ENCODE assay signal across 8 cellular contexts in the genomic region with DNA sequence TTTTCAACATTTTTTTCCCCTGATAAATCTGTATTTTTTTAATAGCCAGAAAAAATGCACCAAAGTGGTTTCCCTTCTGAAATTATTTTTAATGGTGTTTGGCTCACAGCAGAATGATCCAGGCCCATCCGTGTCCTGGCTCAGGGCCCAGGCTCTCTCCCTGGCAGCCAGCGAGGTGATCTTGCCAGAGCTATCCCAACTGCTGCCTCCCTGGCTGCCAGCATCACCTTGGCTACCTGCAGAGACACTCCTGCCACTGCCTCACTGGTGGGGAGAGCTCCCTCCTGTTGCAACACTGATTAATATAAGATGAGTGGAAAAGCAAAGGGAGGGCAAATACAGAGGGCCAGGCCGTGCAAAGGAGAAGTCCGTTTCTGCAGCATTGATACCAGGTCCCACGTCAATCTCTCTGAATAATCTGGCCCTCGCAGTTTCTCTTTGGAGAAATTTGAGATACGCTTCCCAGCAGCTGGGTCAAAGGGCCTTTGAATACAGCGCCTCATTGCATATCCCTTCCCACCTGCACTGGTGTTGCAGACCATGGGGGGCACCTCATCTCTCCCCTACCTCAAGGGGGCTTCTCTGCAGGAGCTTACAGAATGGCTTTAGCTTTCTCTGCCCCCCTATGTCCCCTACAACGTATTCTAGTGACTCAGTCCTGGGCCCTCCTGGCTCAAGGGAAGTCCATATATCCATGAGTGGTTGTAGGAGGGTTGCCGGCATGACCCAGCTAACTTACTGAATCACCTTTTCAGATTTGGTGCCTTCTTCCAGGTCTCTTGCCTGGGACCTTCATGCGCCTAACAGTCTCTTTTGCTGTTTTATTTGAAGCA. TPM values are rescaled to one million over a fixed set of nuclear protein-coding genes. Genes with fewer than 3 reads are reported as not detected.
DNase-seq lines count a peak whose midpoint lies in the region; ATAC-seq and TF ChIP-seq lines count a peak whose summit lies in the region.

No MANE protein-coding gene starts in this region.

- TF ChIP-seq RAD21 in liver (IDR thresholded peaks at IDR 0.05), result peak in 1 of 2 donors; percentile 30

- DNase-seq in NCI-H345 (lab: John Stamatoyannopoulos, UW), result peak; percentile 64
- DNase-seq in NCI-H345 treated with DMSO at 0.1 percent for 48 hours (lab: John Stamatoyannopoulos, UW; ENCODE audit: unreplicated experiment), result no peak
- DNase-seq in body of pancreas, result peak; percentile 72 to 91 (median 85)
- peak; percentile 78 to 88 for DNase-seq in aorta
- no peak for DNase-seq in activated effector memory CD4-positive, alpha-beta T cell treated with anti-CD3 and anti-CD28 coated beads, Interleukin-2, amount 50 U/mL, for 16 hours

- intact Hi-C loops in body of pancreas (cut with DNase I) (no loop called here), aorta (cut with DNase I) (no loop called here)

- H3K4me3 ChIP-seq in body of pancreas (no peak overlapping the region), liver (ENCODE audit: low read depth in 1 of 3, low read length in 3 of 3) (no peak overlapping the region), aorta (ENCODE audit: low read length in 2 of 2) (no peak overlapping the region)

- TF ChIP-seq POLR2A in body of pancreas (IDR thresholded peaks at IDR 0.05), result no peak

- TF ChIP-seq CTCF in body of pancreas (IDR thresholded peaks at IDR 0.05) (no peak), liver (IDR thresholded peaks at IDR 0.05; ENCODE audit: low read depth, low read length, missing input control) (no peak)

- peaks cover 35% of the 10 kb centered on the region for H3K4me1 ChIP-seq in body of pancreas
- H3K4me1 ChIP-seq in liver (ENCODE audit: control insufficient read depth in 4 of 4, insufficient read depth in 4 of 4, low read length in 3 of 4), result peaks cover 0 to 11% (median 5%) of the 10 kb centered on the region in 4 donors
- H3K4me1 ChIP-seq in aorta (ENCODE audit: control insufficient read depth in 1 of 2, insufficient read depth in 2 of 2, low read length in 2 of 2), result peaks cover 10 to 26% of the 10 kb centered on the region in 2 donors

- H3K36me3 ChIP-seq in body of pancreas (replicated peaks in 1 of 2; ENCODE audit: insufficient read depth in 1 of 2, low read depth in 2 of 2) (no peaks in the 10 kb centered on the region), liver (ENCODE audit: control insufficient read depth in 4 of 4, insufficient read depth in 3 of 4, low read depth in 1 of 4, low read length in 3 of 4) (no peaks in the 10 kb centered on the region), aorta (ENCODE audit: control insufficient read depth in 1 of 2, insufficient read depth in 2 of 2, low read length in 1 of 2) (no peaks in the 10 kb centered on the region)

- no peak overlapping the region for H3K9ac ChIP-seq in liver (ENCODE audit: low read depth in 1 of 2, low read length in 2 of 2)

- WGBS in body of pancreas, 2 donors, result 42 to 57% methylated on average over 9 to 11 of the region's 11 CpGs
- WGBS in liver, result 49% methylated on average over 11 of the region's 11 CpGs
- WGBS in aorta, 2 donors, result 32 to 33% methylated on average over 11 of the region's 11 CpGs

- no peaks in the 10 kb centered on the region for H3K27me3 ChIP-seq in body of pancreas
- no peaks in the 10 kb centered on the region for H3K27me3 ChIP-seq in liver (ENCODE audit: control insufficient read depth in 4 of 4, insufficient read depth in 4 of 4, low read length in 3 of 4)
- no peaks in the 10 kb centered on the region for H3K27me3 ChIP-seq in aorta (ENCODE audit: control insufficient read depth in 1 of 2, insufficient read depth in 2 of 2, low read length in 1 of 2)

- H3K27ac ChIP-seq in body of pancreas, result peak overlapping the region; percentile 67 to 96 (median 86)
- H3K27ac ChIP-seq in liver (ENCODE audit: low read depth in 1 of 2, low read length in 2 of 2), result no peak overlapping the region
- H3K27ac ChIP-seq in aorta (ENCODE audit: low read depth in 1 of 2, low read length in 2 of 2), result peak overlapping the region; percentile 85 to 98

- ATAC-seq in body of pancreas (peak; percentile 66), aorta (ENCODE audit: low FRiP score) (peak; percentile 44), GM21737 (IDR thresholded peaks at IDR 0.05; ENCODE audit: unreplicated experiment) (no peak), GM21825 (IDR thresholded peaks at IDR 0.05; ENCODE audit: unreplicated experiment) (no peak)

- H3K9me3 ChIP-seq in body of pancreas (no peaks in the 10 kb centered on the region), liver (ENCODE audit: control insufficient read depth in 4 of 4, low read length in 3 of 4) (no peaks in the 10 kb centered on the region), aorta (ENCODE audit: control insufficient read depth, low read length) (no peaks in the 10 kb centered on the region)

TF ChIP-seq in liver, 16 proteins besides CTCF, POLR2A, EP300 and RAD21:
- peak; percentile 5 to 10 for TF ChIP-seq HNF4A (conservative IDR thresholded peaks at IDR 0.05)
- TF ChIP-seq SP1 (IDR thresholded peaks at IDR 0.05), result peak; percentile 27
- TF ChIP-seq, protein P1, sequence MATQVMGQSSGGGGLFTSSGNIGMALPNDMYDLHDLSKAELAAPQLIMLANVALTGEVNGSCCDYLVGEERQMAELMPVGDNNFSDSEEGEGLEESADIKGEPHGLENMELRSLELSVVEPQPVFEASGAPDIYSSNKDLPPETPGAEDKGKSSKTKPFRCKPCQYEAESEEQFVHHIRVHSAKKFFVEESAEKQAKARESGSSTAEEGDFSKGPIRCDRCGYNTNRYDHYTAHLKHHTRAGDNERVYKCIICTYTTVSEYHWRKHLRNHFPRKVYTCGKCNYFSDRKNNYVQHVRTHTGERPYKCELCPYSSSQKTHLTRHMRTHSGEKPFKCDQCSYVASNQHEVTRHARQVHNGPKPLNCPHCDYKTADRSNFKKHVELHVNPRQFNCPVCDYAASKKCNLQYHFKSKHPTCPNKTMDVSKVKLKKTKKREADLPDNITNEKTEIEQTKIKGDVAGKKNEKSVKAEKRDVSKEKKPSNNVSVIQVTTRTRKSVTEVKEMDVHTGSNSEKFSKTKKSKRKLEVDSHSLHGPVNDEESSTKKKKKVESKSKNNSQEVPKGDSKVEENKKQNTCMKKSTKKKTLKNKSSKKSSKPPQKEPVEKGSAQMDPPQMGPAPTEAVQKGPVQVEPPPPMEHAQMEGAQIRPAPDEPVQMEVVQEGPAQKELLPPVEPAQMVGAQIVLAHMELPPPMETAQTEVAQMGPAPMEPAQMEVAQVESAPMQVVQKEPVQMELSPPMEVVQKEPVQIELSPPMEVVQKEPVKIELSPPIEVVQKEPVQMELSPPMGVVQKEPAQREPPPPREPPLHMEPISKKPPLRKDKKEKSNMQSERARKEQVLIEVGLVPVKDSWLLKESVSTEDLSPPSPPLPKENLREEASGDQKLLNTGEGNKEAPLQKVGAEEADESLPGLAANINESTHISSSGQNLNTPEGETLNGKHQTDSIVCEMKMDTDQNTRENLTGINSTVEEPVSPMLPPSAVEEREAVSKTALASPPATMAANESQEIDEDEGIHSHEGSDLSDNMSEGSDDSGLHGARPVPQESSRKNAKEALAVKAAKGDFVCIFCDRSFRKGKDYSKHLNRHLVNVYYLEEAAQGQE (IDR thresholded peaks at IDR 0.05), result no peak
- peak; percentile 9 to 17 for TF ChIP-seq RXRA (IDR thresholded peaks at IDR 0.05)
- TF ChIP-seq, protein P2, sequence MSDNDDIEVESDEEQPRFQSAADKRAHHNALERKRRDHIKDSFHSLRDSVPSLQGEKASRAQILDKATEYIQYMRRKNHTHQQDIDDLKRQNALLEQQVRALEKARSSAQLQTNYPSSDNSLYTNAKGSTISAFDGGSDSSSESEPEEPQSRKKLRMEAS (IDR thresholded peaks at IDR 0.05), result no peak
- TF ChIP-seq JUND (IDR thresholded peaks at IDR 0.05), result no peak

RNA-seq across cellular contexts. Expression of a gene that starts 12.8 kb away (rescaled TPM):
- 100 to 1,000 TPM; 103 to 464 TPM for total RNA-seq in body of pancreas
- 10 to 100 TPM; 39.9 to 82.7 TPM for total RNA-seq in liver
- polyA plus RNA-seq in liver, result 100 to 1,000 TPM; 133 to 137 TPM
- 1,000 to 10,000 TPM; 1,041 to 1,932 TPM for total RNA-seq in aorta
- polyA plus RNA-seq in aorta, result 1,000 to 10,000 TPM; 2,289 to 5,298 TPM

RNA-seq across cellular contexts. Expression of a gene that starts 25.9 kb away (rescaled TPM):
- under 1 TPM; 0.52 to 0.99 TPM for total RNA-seq in body of pancreas
- total RNA-seq in liver, result under 1 TPM; 0.17 to 0.28 TPM
- polyA plus RNA-seq in liver, result under 1 TPM; 0.14 to 0.25 TPM
- total RNA-seq in aorta, result 1 to 10 TPM; 1.5 to 2.6 TPM
- polyA plus RNA-seq in aorta, result 1 to 10 TPM; 2.4 to 9.9 TPM

Comparison
In these comparisons a context has a peak if more than half of its experiments do, and no peak if none do; other contexts are left out.
1. DNase-seq: peak in NCI-H345 (single experiment), body of pancreas (4 of 4) and aorta (2 of 2); none in NCI-H345 treated with DMSO at 0.1 percent for 48 hours (single experiment) and activated effector memory CD4-positive, alpha-beta T cell treated with anti-CD3 and anti-CD28 coated beads, Interleukin-2, amount 50 U/mL, for 16 hours (single experiment).
2. ATAC-seq: peak in body of pancreas (single experiment) and aorta (single experiment); none in GM21737 (single experiment) and GM21825 (single experiment).
3. H3K27ac ChIP-seq: peak in body of pancreas (4 of 4) and aorta (2 of 2); none in liver (0 of 2).